1 cellular context compared by ENCODE assay signal in the genomic region with DNA sequence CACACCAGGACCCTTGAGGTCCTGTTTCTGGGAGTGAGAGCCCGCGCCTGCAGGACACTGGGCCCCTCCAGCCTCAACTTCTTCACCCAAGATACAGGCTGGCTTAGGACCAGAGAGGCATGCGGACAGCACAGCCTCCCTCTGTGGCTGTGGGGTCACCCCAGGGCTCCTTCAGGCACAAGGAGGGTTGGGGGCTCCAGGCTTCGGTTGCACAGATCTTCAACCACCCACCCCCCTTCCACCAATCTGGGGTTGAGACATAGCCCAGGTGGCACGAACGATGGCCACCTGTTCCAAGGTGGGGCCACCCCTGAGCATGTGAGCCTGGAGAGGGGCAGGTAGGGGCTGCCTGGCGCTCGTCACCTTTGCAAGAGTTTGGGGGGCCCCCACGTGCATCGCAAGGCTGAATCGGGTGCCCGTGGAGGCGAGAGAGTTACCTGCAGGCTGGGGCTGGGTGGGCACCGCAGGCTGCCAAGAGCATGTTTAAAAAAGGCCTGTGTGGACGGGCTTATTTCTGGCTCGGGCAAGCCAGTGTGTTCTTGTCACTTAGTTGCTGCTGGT.
TF ChIP-seq lines count a peak whose summit lies in the region.

No MANE protein-coding gene starts in this region.

TF ChIP-seq in GM12878, 131 proteins besides CTCF, POLR2A, EP300 and RAD21:
- TF ChIP-seq STAT1 (conservative IDR thresholded peaks at IDR 0.05) (no peak), BHLHE40 (IDR thresholded peaks at IDR 0.05; ENCODE audit: borderline replicate concordance in 1 of 2, low read depth in 2 of 2, low read length in 1 of 2) (no peak), IKZF1 (conservative IDR thresholded peaks at IDR 0.05) (no peak), CBX3 (IDR thresholded peaks at IDR 0.05; ENCODE audit: borderline replicate concordance, low read depth) (no peak), CEBPZ (IDR thresholded peaks at IDR 0.05; ENCODE audit: low read depth, low read length) (no peak), CREM (IDR thresholded peaks at IDR 0.05; ENCODE audit: low read depth) (no peak), ZNF24 (IDR thresholded peaks at IDR 0.05) (no peak), ZSCAN29 (IDR thresholded peaks at IDR 0.05) (no peak), MEF2B (IDR thresholded peaks at IDR 0.05; ENCODE audit: partially characterized antibody, poor library complexity, severe bottlenecking) (no peak), NR2F1 (conservative IDR thresholded peaks at IDR 0.05) (no peak), SMAD1 (IDR thresholded peaks at IDR 0.05; ENCODE audit: low read depth, partially characterized antibody) (no peak), POU2F2 (IDR thresholded peaks at IDR 0.05; ENCODE audit: borderline replicate concordance, low read depth, low read length) (no peak), ZNF592 (IDR thresholded peaks at IDR 0.05) (no peak), CREB1 (IDR thresholded peaks at IDR 0.05; ENCODE audit: low read depth) (no peak), TCF3 (IDR thresholded peaks at IDR 0.05; ENCODE audit: borderline replicate concordance, insufficient read depth, low read depth, low read length) (no peak), RCOR1 (conservative IDR thresholded peaks at IDR 0.05; ENCODE audit: low read depth, low read length) (no peak), ZZZ3 (IDR thresholded peaks at IDR 0.05; ENCODE audit: control insufficient read depth, insufficient read length, low read depth) (no peak)
- TF ChIP-seq, protein P1, sequence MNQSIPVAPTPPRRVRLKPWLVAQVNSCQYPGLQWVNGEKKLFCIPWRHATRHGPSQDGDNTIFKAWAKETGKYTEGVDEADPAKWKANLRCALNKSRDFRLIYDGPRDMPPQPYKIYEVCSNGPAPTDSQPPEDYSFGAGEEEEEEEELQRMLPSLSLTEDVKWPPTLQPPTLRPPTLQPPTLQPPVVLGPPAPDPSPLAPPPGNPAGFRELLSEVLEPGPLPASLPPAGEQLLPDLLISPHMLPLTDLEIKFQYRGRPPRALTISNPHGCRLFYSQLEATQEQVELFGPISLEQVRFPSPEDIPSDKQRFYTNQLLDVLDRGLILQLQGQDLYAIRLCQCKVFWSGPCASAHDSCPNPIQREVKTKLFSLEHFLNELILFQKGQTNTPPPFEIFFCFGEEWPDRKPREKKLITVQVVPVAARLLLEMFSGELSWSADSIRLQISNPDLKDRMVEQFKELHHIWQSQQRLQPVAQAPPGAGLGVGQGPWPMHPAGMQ (IDR thresholded peaks at IDR 0.05; ENCODE audit: borderline replicate concordance): no peak
- TF ChIP-seq, protein P2, sequence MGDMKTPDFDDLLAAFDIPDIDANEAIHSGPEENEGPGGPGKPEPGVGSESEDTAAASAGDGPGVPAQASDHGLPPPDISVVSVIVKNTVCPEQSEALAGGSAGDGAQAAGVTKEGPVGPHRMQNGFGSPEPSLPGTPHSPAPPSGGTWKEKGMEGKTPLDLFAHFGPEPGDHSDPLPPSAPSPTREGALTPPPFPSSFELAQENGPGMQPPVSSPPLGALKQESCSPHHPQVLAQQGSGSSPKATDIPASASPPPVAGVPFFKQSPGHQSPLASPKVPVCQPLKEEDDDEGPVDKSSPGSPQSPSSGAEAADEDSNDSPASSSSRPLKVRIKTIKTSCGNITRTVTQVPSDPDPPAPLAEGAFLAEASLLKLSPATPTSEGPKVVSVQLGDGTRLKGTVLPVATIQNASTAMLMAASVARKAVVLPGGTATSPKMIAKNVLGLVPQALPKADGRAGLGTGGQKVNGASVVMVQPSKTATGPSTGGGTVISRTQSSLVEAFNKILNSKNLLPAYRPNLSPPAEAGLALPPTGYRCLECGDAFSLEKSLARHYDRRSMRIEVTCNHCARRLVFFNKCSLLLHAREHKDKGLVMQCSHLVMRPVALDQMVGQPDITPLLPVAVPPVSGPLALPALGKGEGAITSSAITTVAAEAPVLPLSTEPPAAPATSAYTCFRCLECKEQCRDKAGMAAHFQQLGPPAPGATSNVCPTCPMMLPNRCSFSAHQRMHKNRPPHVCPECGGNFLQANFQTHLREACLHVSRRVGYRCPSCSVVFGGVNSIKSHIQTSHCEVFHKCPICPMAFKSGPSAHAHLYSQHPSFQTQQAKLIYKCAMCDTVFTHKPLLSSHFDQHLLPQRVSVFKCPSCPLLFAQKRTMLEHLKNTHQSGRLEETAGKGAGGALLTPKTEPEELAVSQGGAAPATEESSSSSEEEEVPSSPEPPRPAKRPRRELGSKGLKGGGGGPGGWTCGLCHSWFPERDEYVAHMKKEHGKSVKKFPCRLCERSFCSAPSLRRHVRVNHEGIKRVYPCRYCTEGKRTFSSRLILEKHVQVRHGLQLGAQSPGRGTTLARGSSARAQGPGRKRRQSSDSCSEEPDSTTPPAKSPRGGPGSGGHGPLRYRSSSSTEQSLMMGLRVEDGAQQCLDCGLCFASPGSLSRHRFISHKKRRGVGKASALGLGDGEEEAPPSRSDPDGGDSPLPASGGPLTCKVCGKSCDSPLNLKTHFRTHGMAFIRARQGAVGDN (IDR thresholded peaks at IDR 0.05): no peak
TF ChIP-seq in GM12878: peak in this region for 0.
